ENCODE assay signal across 1 cellular context in genomic region chr3:52798978-52799476, GRCh38.
TF ChIP-seq lines count a peak whose summit lies in the region.

No MANE protein-coding gene starts in this region.

TF ChIP-seq in HepG2, 621 proteins besides CTCF, POLR2A, EP300 and RAD21 (continued from another document):
- TF ChIP-seq, protein P1, sequence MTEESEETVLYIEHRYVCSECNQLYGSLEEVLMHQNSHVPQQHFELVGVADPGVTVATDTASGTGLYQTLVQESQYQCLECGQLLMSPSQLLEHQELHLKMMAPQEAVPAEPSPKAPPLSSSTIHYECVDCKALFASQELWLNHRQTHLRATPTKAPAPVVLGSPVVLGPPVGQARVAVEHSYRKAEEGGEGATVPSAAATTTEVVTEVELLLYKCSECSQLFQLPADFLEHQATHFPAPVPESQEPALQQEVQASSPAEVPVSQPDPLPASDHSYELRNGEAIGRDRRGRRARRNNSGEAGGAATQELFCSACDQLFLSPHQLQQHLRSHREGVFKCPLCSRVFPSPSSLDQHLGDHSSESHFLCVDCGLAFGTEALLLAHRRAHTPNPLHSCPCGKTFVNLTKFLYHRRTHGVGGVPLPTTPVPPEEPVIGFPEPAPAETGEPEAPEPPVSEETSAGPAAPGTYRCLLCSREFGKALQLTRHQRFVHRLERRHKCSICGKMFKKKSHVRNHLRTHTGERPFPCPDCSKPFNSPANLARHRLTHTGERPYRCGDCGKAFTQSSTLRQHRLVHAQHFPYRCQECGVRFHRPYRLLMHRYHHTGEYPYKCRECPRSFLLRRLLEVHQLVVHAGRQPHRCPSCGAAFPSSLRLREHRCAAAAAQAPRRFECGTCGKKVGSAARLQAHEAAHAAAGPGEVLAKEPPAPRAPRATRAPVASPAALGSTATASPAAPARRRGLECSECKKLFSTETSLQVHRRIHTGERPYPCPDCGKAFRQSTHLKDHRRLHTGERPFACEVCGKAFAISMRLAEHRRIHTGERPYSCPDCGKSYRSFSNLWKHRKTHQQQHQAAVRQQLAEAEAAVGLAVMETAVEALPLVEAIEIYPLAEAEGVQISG (CRISPR knock-in tag; IDR thresholded peaks at IDR 0.05): peak; percentile 83
- TF ChIP-seq ZNF430 (CRISPR knock-in tag; IDR thresholded peaks at IDR 0.05) (no peak), ZFAT (CRISPR knock-in tag; conservative IDR thresholded peaks at IDR 0.05) (no peak), ZNF18 (CRISPR knock-in tag; IDR thresholded peaks at IDR 0.05; ENCODE audit: insufficient replicate concordance) (no peak), ZSCAN22 (CRISPR knock-in tag; IDR thresholded peaks at IDR 0.05) (no peak), MED8 (CRISPR knock-in tag; IDR thresholded peaks at IDR 0.05; ENCODE audit: insufficient replicate concordance) (no peak), ZSCAN30 (CRISPR knock-in tag; IDR thresholded peaks at IDR 0.05) (no peak), MYPOP (CRISPR knock-in tag; IDR thresholded peaks at IDR 0.05) (no peak), FOXJ3 (CRISPR knock-in tag; IDR thresholded peaks at IDR 0.05; ENCODE audit: borderline replicate concordance) (no peak), ATF7 (IDR thresholded peaks at IDR 0.05) (no peak), ATF7 (CRISPR knock-in tag; IDR thresholded peaks at IDR 0.05) (no peak), ZNF432 (CRISPR knock-in tag; IDR thresholded peaks at IDR 0.05; ENCODE audit: borderline replicate concordance) (no peak)
TF ChIP-seq in HepG2: peak in this region for 20.
